21 cellular contexts compared by ENCODE assay signal in genomic region chr2:151189125-151189524, GRCh38.
DNase-seq lines count a peak whose midpoint lies in the region; ATAC-seq and TF ChIP-seq lines count a peak whose summit lies in the region.
"Had no signal": no experiment of that assay in that cellular context is flagged by ENCODE, and none has a peak within 500 bp of the region (broad histone marks: within the 10 kb centered on the region; RNA-seq: fewer than 3 reads in every experiment).

No MANE protein-coding gene starts in this region.

- no peaks in the 10 kb centered on the region for H3K27me3 Mint-ChIP-seq in activated naive CD4-positive, alpha-beta T cell treated with anti-CD3 and anti-CD28 coated beads for 36 hours (ENCODE audit: low read depth)
- H3K27me3 Mint-ChIP-seq: activated T-cell treated with anti-CD3 and anti-CD28 coated beads, Interleukin-2, amount 50 U/mL, for 24 hours had no signal

- CTCF ChIA-PET in activated naive CD4-positive, alpha-beta T cell treated with anti-CD3 and anti-CD28 coated beads for 36 hours (lab: Charles Lee), result interaction anchor here (1.1 kb wide), 1 partner anchor 52 kb away, joined by 3 read pairs; no protein-coding TSS in a partner anchor

- H3K4me1 ChIP-seq in DND-41 (ENCODE audit: insufficient read depth, low read length), result peaks cover 13% of the 10 kb centered on the region
- H3K4me1 ChIP-seq: heart right ventricle had no signal

- intact Hi-C loops in activated naive CD4-positive, alpha-beta T cell treated with anti-CD3 and anti-CD28 coated beads for 36 hours (cut with micrococcal nuclease), result no loop called here

- no peak overlapping the region for H3K4me3 ChIP-seq in DND-41 (ENCODE audit: low read depth in 1 of 2, low read length in 2 of 2)
- H3K4me3 ChIP-seq: BLaER1, GM23248, heart right ventricle had no signal

- H3K9me3 ChIP-seq in DND-41 (ENCODE audit: insufficient read depth, low read length, severe bottlenecking), result no peaks in the 10 kb centered on the region
- H3K9me3 ChIP-seq: BLaER1, heart right ventricle had no signal

- no peaks in the 10 kb centered on the region for H3K79me2 ChIP-seq in DND-41 (ENCODE audit: insufficient read depth, low read length)

- no peak overlapping the region for H2AFZ ChIP-seq in DND-41 (ENCODE audit: low read depth, low read length)
- H2AFZ ChIP-seq: GM23248 had no signal

- ATAC-seq in DND-41 (ENCODE audit: insufficient read depth, low read depth), result peak; percentile 88
- ATAC-seq: heart right ventricle; left lobe of liver; stimulated activated effector memory CD8-positive, alpha-beta T cell treated with anti-CD3 and anti-CD28 coated beads, Interleukin-12 subunit alpha, Interleukin-12 subunit beta, amount 100 ng/mL, for 72 hours; T-helper 17 cell had no signal

- no peak overlapping the region for H3K9ac ChIP-seq in DND-41 (ENCODE audit: low read depth, low read length)
- H3K9ac ChIP-seq: BLaER1, GM23248 had no signal

- no peak overlapping the region for H3K4me2 ChIP-seq in DND-41 (ENCODE audit: insufficient read depth, low read length)
- H3K4me2 ChIP-seq: BLaER1 had no signal

- no peak overlapping the region for H3K4me3 Mint-ChIP-seq in activated naive CD4-positive, alpha-beta T cell treated with anti-CD3 and anti-CD28 coated beads for 36 hours
- H3K4me3 Mint-ChIP-seq: activated T-cell treated with anti-CD3 and anti-CD28 coated beads, Interleukin-2, amount 50 U/mL, for 24 hours; HFFc6; stimulated activated effector memory CD8-positive, alpha-beta T cell treated with anti-CD3 and anti-CD28 coated beads, Interleukin-12 subunit alpha, Interleukin-12 subunit beta, amount 100 ng/mL, for 72 hours; T-helper 17 cell had no signal

- H3K36me3 ChIP-seq in DND-41 (ENCODE audit: insufficient read depth, low read length), result no peaks in the 10 kb centered on the region
- H3K36me3 ChIP-seq: BLaER1, heart right ventricle had no signal

- H3K27ac ChIP-seq in DND-41 (ENCODE audit: low read length), result no peak overlapping the region
- no peak overlapping the region for H3K27ac ChIP-seq in caudate nucleus (ENCODE audit: low read depth, low read length)
- H3K27ac ChIP-seq: BLaER1, GM23248, heart right ventricle had no signal

- no peaks in the 10 kb centered on the region for H4K20me1 ChIP-seq in DND-41 (ENCODE audit: insufficient read depth, low read length)
- H4K20me1 ChIP-seq: BLaER1 had no signal

- H3K4me1 Mint-ChIP-seq in activated naive CD4-positive, alpha-beta T cell treated with anti-CD3 and anti-CD28 coated beads for 36 hours (ENCODE audit: low read depth), result peaks cover 4% of the 10 kb centered on the region
- H3K4me1 Mint-ChIP-seq: stimulated activated effector memory CD8-positive, alpha-beta T cell treated with anti-CD3 and anti-CD28 coated beads, Interleukin-12 subunit alpha, Interleukin-12 subunit beta, amount 100 ng/mL, for 72 hours; T-helper 17 cell had no signal

- H3K27me3 ChIP-seq in DND-41 (ENCODE audit: insufficient read depth, low read length, poor library complexity), result no peaks in the 10 kb centered on the region
- H3K27me3 ChIP-seq: BLaER1, heart right ventricle had no signal

- peak; percentile 41 for DNase-seq in activated naive CD4-positive, alpha-beta T cell treated with anti-CD3 and anti-CD28 coated beads for 36 hours
- no peak for DNase-seq in activated naive CD4-positive, alpha-beta T cell treated with anti-CD3 and anti-CD28 coated beads, Interleukin-2, amount 50 U/mL, for 16 hours
- peak; percentile 78 for DNase-seq in DND-41
- peak; percentile 10 for DNase-seq in activated CD4-positive, alpha-beta T cell treated with anti-CD3 and anti-CD28 coated beads, Interleukin-2, amount 50 U/mL, for 1 hour
- DNase-seq in left kidney (ENCODE audit: low read depth, low spot score), result peak; percentile 7
- DNase-seq in D341Med (ENCODE audit: low spot score), result no peak
- DNase-seq in caudate nucleus (lab: John Stamatoyannopoulos, UW), result no peak
- DNase-seq: activated T-cell treated with anti-CD3 and anti-CD28 coated beads, Interleukin-2, amount 50 U/mL, for 24 hours; GM23248; heart right ventricle; HFFc6; mesendoderm; NCI-H1105 treated with DMSO at 0.1 percent for 48 hours; NCI-H2029 treated with DMSO at 0.1 percent for 48 hours; NCI-H226; occipital lobe; RPMI8226; T-helper 17 cell had no signal

- H3K27ac Mint-ChIP-seq in activated naive CD4-positive, alpha-beta T cell treated with anti-CD3 and anti-CD28 coated beads for 36 hours, result no peak overlapping the region
- H3K27ac Mint-ChIP-seq: activated T-cell treated with anti-CD3 and anti-CD28 coated beads, Interleukin-2, amount 50 U/mL, for 24 hours; HFFc6; stimulated activated effector memory CD8-positive, alpha-beta T cell treated with anti-CD3 and anti-CD28 coated beads, Interleukin-12 subunit alpha, Interleukin-12 subunit beta, amount 100 ng/mL, for 72 hours; T-helper 17 cell had no signal

- H3K36me3 Mint-ChIP-seq in activated naive CD4-positive, alpha-beta T cell treated with anti-CD3 and anti-CD28 coated beads for 36 hours (ENCODE audit: low read depth), result no peaks in the 10 kb centered on the region
- H3K36me3 Mint-ChIP-seq: stimulated activated effector memory CD8-positive, alpha-beta T cell treated with anti-CD3 and anti-CD28 coated beads, Interleukin-12 subunit alpha, Interleukin-12 subunit beta, amount 100 ng/mL, for 72 hours had no signal

- TF ChIP-seq CTCF in DND-41 (IDR thresholded peaks at IDR 0.05; ENCODE audit: borderline replicate concordance, extremely low read depth, low read length, poor library complexity, severe bottlenecking), result no peak

- H3K9me3 Mint-ChIP-seq in activated naive CD4-positive, alpha-beta T cell treated with anti-CD3 and anti-CD28 coated beads for 36 hours, result no peaks in the 10 kb centered on the region
- H3K9me3 Mint-ChIP-seq: activated T-cell treated with anti-CD3 and anti-CD28 coated beads, Interleukin-2, amount 50 U/mL, for 24 hours; HFFc6; stimulated activated effector memory CD8-positive, alpha-beta T cell treated with anti-CD3 and anti-CD28 coated beads, Interleukin-12 subunit alpha, Interleukin-12 subunit beta, amount 100 ng/mL, for 72 hours had no signal

Comparison
In these comparisons a context has a peak if more than half of its experiments do, and no peak if none do; other contexts are left out.
1. DNase-seq: peak in activated naive CD4-positive, alpha-beta T cell treated with anti-CD3 and anti-CD28 coated beads for 36 hours (single experiment), DND-41 (single experiment), activated CD4-positive, alpha-beta T cell treated with anti-CD3 and anti-CD28 coated beads, Interleukin-2, amount 50 U/mL, for 1 hour (single experiment) and left kidney (single experiment); none in activated naive CD4-positive, alpha-beta T cell treated with anti-CD3 and anti-CD28 coated beads, Interleukin-2, amount 50 U/mL, for 16 hours (single experiment), D341Med (single experiment) and caudate nucleus (0 of 61).